In genomic region chr1:211541715-211542477, GRCh38 we compare ENCODE assay signal across 16 cellular contexts. TPM values are rescaled to one million over a fixed set of nuclear protein-coding genes. Genes with fewer than 3 reads are reported as not detected.
A peak's percentile ranks its signal among the peaks of the same experiment; 100 is the strongest.
DNase-seq lines count a peak whose midpoint lies in the region; ATAC-seq, FAIRE-seq and TF ChIP-seq lines count a peak whose summit lies in the region.
"Had no signal": no experiment of that assay in that cellular context is flagged by ENCODE, and none has a peak within 500 bp of the region (broad histone marks: within the 10 kb centered on the region; RNA-seq: fewer than 3 reads in every experiment).

No MANE protein-coding gene starts in this region.

- no peak overlapping the region for H3K9ac ChIP-seq in endothelial cell of umbilical vein (replicated peaks; ENCODE audit: extremely low read depth, insufficient read depth, low read length)

- peak; percentile 73 for FAIRE-seq in endothelial cell of umbilical vein (lab: Jason Lieb, UNC)
- FAIRE-seq: islet of Langerhans had no signal

- no peaks in the 10 kb centered on the region for H3K4me1 ChIP-seq in breast epithelium
- peaks cover 14% of the 10 kb centered on the region for H3K4me1 ChIP-seq in endothelial cell of umbilical vein (ENCODE audit: control insufficient read depth, extremely low read depth, insufficient read depth, low read length)

- peak; percentile 58 to 65 for DNase-seq in breast epithelium (ENCODE audit: low spot score in 2 of 2)
- DNase-seq in MCF 10A (ENCODE audit: unreplicated experiment): no peak
- DNase-seq in endothelial cell of umbilical vein (ENCODE audit: low read depth, low spot score): peak; percentile 84
- peak; percentile 53 for DNase-seq in medulla oblongata (ENCODE audit: extremely low spot score)
- DNase-seq in HPDE6-E6E7 (ENCODE audit: extremely low spot score): no peak
- DNase-seq in RWPE1 (ENCODE audit: low spot score): no peak
- DNase-seq: activated CD4-positive, alpha-beta T cell treated with anti-CD3 and anti-CD28 coated beads, Interleukin-2, amount 50 U/mL, for 48 hours; effector memory CD4-positive, alpha-beta T cell; NCI-H1694 treated with DMSO at 0.1 percent for 48 hours; stimulated activated CD4-positive, alpha-beta T cell treated with anti-CD3 and anti-CD28 coated beads, Interleukin-4, amount 100 ng/mL, for 24 hours; T-cell had no signal

- H3K9me1 ChIP-seq in endothelial cell of umbilical vein (replicated peaks; ENCODE audit: control insufficient read depth, extremely low read depth, insufficient read depth, low read length): no peaks in the 10 kb centered on the region

- H3K79me2 ChIP-seq in endothelial cell of umbilical vein (ENCODE audit: control insufficient read depth, insufficient read depth, low read length): no peaks in the 10 kb centered on the region

- no peaks in the 10 kb centered on the region for H4K20me1 ChIP-seq in endothelial cell of umbilical vein (replicated peaks; ENCODE audit: control insufficient read depth, extremely low read depth, insufficient read depth, low read length)

- CTCF ChIA-PET in MCF 10A (lab: Yijun Ruan, JAX) (interaction anchor here (0.5 to 6.9 kb wide), 11 partner anchors 8 to 1135 kb away, joined by 3 to 61 read pairs (median 3); no protein-coding TSS in a partner anchor), endothelial cell of umbilical vein (lab: Charles Lee) (interaction anchor here (0.7 to 3.3 kb wide), 9 partner anchors 9 to 113 kb away, joined by 3 to 13 read pairs (median 5); no protein-coding TSS in a partner anchor), RWPE1 (lab: Yijun Ruan, JAX) (interaction anchor here (0.6 to 1.0 kb wide), 2 partner anchors 27 to 66 kb away, joined by 3 to 4 read pairs; no protein-coding TSS in a partner anchor)

- no peaks in the 10 kb centered on the region for H3K36me3 Mint-ChIP-seq in MCF 10A (ENCODE audit: insufficient read depth, unreplicated experiment)
- H3K36me3 Mint-ChIP-seq: T-cell had no signal

- ATAC-seq in HG02840 (IDR thresholded peaks at IDR 0.05; ENCODE audit: low FRiP score, unreplicated experiment) (no peak), GM18511 (IDR thresholded peaks at IDR 0.05; ENCODE audit: unreplicated experiment) (no peak)

- H3K27ac ChIP-seq in breast epithelium: peak overlapping the region; percentile 40 to 51
- no peak overlapping the region for H3K27ac ChIP-seq in endothelial cell of umbilical vein (ENCODE audit: insufficient read depth, low read depth, low read length)
- no peak overlapping the region for H3K27ac ChIP-seq in RWPE1

- no peaks in the 10 kb centered on the region for H3K27me3 Mint-ChIP-seq in MCF 10A (ENCODE audit: insufficient read depth, unreplicated experiment)

- H3K27me3 ChIP-seq in breast epithelium (no peaks in the 10 kb centered on the region), endothelial cell of umbilical vein (ENCODE audit: control insufficient read depth in 2 of 2, insufficient read depth in 2 of 2, low read length in 2 of 2) (no peaks in the 10 kb centered on the region)

- no TSS peak for BruUV-seq in MCF 10A (replicated peaks; lab: Mats Ljungman, UMichigan)
- BruUV-seq in endothelial cell of umbilical vein (replicated peaks; lab: Mats Ljungman, UMichigan): no TSS peak

- no peak for TF ChIP-seq CTCF in breast epithelium (IDR thresholded peaks at IDR 0.05)
- TF ChIP-seq CTCF in MCF 10A (IDR thresholded peaks at IDR 0.05; ENCODE audit: unreplicated experiment): no peak
- TF ChIP-seq CTCF in endothelial cell of umbilical vein (IDR thresholded peaks at IDR 0.05; ENCODE audit: extremely low read depth in 1 of 2, insufficient read depth in 1 of 2, low read depth in 1 of 2, low read length in 2 of 2): no peak
- no peak for TF ChIP-seq CTCF in RWPE1 (conservative IDR thresholded peaks at IDR 0.05; ENCODE audit: low read depth)

- POLR2A ChIA-PET in MCF 10A (lab: Yijun Ruan, JAX): interaction anchor here (0.7 to 2.1 kb wide), 5 partner anchors 10 to 723 kb away, joined by 3 to 8 read pairs (median 4); partner anchors contain the start of gene TRAF5
- POLR2A ChIA-PET in endothelial cell of umbilical vein (lab: Charles Lee): interaction anchor here (1.6 kb wide), 1 partner anchor 14 kb away, joined by 4 read pairs; no protein-coding TSS in a partner anchor
- POLR2A ChIA-PET in RWPE1 (lab: Yijun Ruan, JAX; ENCODE audit: low non-redundant PET): no interaction called here

- H2AFZ ChIP-seq in endothelial cell of umbilical vein (ENCODE audit: low read depth, low read length): peak overlapping the region; percentile 50

- peaks cover 14% of the 10 kb centered on the region for H3K9me3 Mint-ChIP-seq in MCF 10A (ENCODE audit: unreplicated experiment)

- dilution Hi-C loops in endothelial cell of umbilical vein (cut with MboI; ENCODE audit: extremely low pct_ligation_motif_present, low sequenced_read_pairs): no loop called here

- TF ChIP-seq POLR2A in breast epithelium (IDR thresholded peaks at IDR 0.05) (no peak), endothelial cell of umbilical vein (IDR thresholded peaks at IDR 0.05; ENCODE audit: low read depth, low read length) (no peak)

- peaks cover 17% of the 10 kb centered on the region for H3K4me1 Mint-ChIP-seq in MCF 10A (ENCODE audit: insufficient read depth, unreplicated experiment)

- H3K36me3 ChIP-seq in breast epithelium: no peaks in the 10 kb centered on the region
- H3K36me3 ChIP-seq in endothelial cell of umbilical vein (ENCODE audit: control insufficient read depth in 2 of 2, extremely low read depth in 1 of 2, insufficient read depth in 2 of 2, low read length in 2 of 2): no peaks in the 10 kb centered on the region

- H3K27ac Mint-ChIP-seq in MCF 10A (ENCODE audit: low read depth, unreplicated experiment): no peak overlapping the region
- H3K27ac Mint-ChIP-seq: activated naive CD8-positive, alpha-beta T cell; T-cell had no signal

- H3K4me2 ChIP-seq in endothelial cell of umbilical vein (ENCODE audit: insufficient read depth, low read length): no peak overlapping the region

- H3K9me3 ChIP-seq in breast epithelium (no peaks in the 10 kb centered on the region), endothelial cell of umbilical vein (replicated peaks; ENCODE audit: control insufficient read depth, insufficient read depth, low read length) (no peaks in the 10 kb centered on the region)

- intact Hi-C loops in breast epithelium (cut with DNase I; ENCODE audit: low total_unique reads): no loop called here
- intact Hi-C loops in MCF 10A (cut with micrococcal nuclease): no loop called here
- intact Hi-C loops in endothelial cell of umbilical vein (cut with micrococcal nuclease): no loop called here

- no peak overlapping the region for H3K4me3 Mint-ChIP-seq in MCF 10A (ENCODE audit: unreplicated experiment)
- H3K4me3 Mint-ChIP-seq: activated naive CD8-positive, alpha-beta T cell; T-cell had no signal

- H3K4me3 ChIP-seq in breast epithelium (no peak overlapping the region), endothelial cell of umbilical vein (replicated peaks in 1 of 3; ENCODE audit: insufficient read depth in 1 of 3, low read depth in 1 of 3, low read length in 3 of 3) (no peak overlapping the region)

TF ChIP-seq in endothelial cell of umbilical vein, 7 proteins besides CTCF, POLR2A, EP300 and RAD21:
- no peak for TF ChIP-seq MYC (IDR thresholded peaks at IDR 0.05; ENCODE audit: low read depth, low read length)
- TF ChIP-seq MAX (IDR thresholded peaks at IDR 0.05; ENCODE audit: insufficient read depth, insufficient read length): no peak
- TF ChIP-seq FOS (IDR thresholded peaks at IDR 0.05; ENCODE audit: borderline replicate concordance, insufficient read depth, low read length): no peak
- TF ChIP-seq POLR2AphosphoS5 (IDR thresholded peaks at IDR 0.05; ENCODE audit: insufficient read depth, low read depth, low read length): no peak
- no peak for TF ChIP-seq EZH2 (IDR thresholded peaks at IDR 0.05; ENCODE audit: borderline replicate concordance, low read depth, low read length, severe bottlenecking)
- no peak for TF ChIP-seq JUN (IDR thresholded peaks at IDR 0.05; ENCODE audit: borderline replicate concordance, insufficient read depth, insufficient read length, low read depth)
- no peak for TF ChIP-seq GATA2 (IDR thresholded peaks at IDR 0.05; ENCODE audit: insufficient read depth, insufficient read length, low read depth, low read length)

RNA-seq across cellular contexts. Expression of gene SLC30A1, which starts 37.1 kb away (rescaled TPM):
- total RNA-seq in breast epithelium: 10 to 100 TPM; 16.1 to 21.2 (median 16.3) TPM
- total RNA-seq in MCF 10A (2022): 87.0 and 94.1 TPM in 2 replicates
- total RNA-seq in endothelial cell of umbilical vein: 21.5 and 22.1 TPM in 2 replicates
- polyA plus RNA-seq in endothelial cell of umbilical vein: 4.2 and 5.5 TPM in 2 replicates
- polyA plus RNA-seq in endothelial cell of umbilical vein (2011; cell fraction: cytosol; rRNA removed): 4.5 and 4.8 TPM in 2 replicates
- 4.4 and 7.3 TPM in 2 replicates for polyA plus RNA-seq in endothelial cell of umbilical vein (2011; cell fraction: nucleus; rRNA removed)
- 13.9 and 17.7 TPM in 2 replicates for polyA plus RNA-seq in endothelial cell of umbilical vein (2012)
- 11.8 and 14.7 TPM in 2 replicates for polyA minus RNA-seq in endothelial cell of umbilical vein
- 43.8 TPM for polyA minus RNA-seq in endothelial cell of umbilical vein (2011; cell fraction: cytosol; rRNA and poly(A)+ RNA removed)
- 13.7 and 18.0 TPM in 2 replicates for polyA minus RNA-seq in endothelial cell of umbilical vein (2011; cell fraction: nucleus; rRNA and poly(A)+ RNA removed)

RNA-seq across cellular contexts. Expression of gene RD3, which starts 49.9 kb away (rescaled TPM):
- under 1 TPM in 2 of 3 donors, not detected in 1; 0.15 to 0.32 TPM for total RNA-seq in breast epithelium
- total RNA-seq in MCF 10A (2022): not detected in 2 replicates
- total RNA-seq in endothelial cell of umbilical vein: not detected in 2 replicates
- not detected in 2 replicates for polyA plus RNA-seq in endothelial cell of umbilical vein
- polyA plus RNA-seq in endothelial cell of umbilical vein (2011; cell fraction: cytosol; rRNA removed): not detected in 2 replicates
- polyA plus RNA-seq in endothelial cell of umbilical vein (2011; cell fraction: nucleus; rRNA removed): not detected in 2 replicates
- not detected in 2 replicates for polyA plus RNA-seq in endothelial cell of umbilical vein (2012)
- not detected in 2 replicates for polyA minus RNA-seq in endothelial cell of umbilical vein
- polyA minus RNA-seq in endothelial cell of umbilical vein (2011; cell fraction: cytosol; rRNA and poly(A)+ RNA removed): not detected
- not detected in 2 replicates for polyA minus RNA-seq in endothelial cell of umbilical vein (2011; cell fraction: nucleus; rRNA and poly(A)+ RNA removed)
- total RNA-seq: osteoblast, T-cell had no signal

Comparison
In these comparisons a context has a peak if more than half of its experiments do, and no peak if none do; other contexts are left out.
1. DNase-seq: peak in breast epithelium (2 of 2), endothelial cell of umbilical vein (single experiment) and medulla oblongata (single experiment); none in MCF 10A (single experiment), HPDE6-E6E7 (single experiment) and RWPE1 (single experiment).
2. H3K27ac ChIP-seq: peak in breast epithelium (2 of 2); none in endothelial cell of umbilical vein (single experiment) and RWPE1 (single experiment).